8 cellular contexts compared by ENCODE assay signal in the genomic region with DNA sequence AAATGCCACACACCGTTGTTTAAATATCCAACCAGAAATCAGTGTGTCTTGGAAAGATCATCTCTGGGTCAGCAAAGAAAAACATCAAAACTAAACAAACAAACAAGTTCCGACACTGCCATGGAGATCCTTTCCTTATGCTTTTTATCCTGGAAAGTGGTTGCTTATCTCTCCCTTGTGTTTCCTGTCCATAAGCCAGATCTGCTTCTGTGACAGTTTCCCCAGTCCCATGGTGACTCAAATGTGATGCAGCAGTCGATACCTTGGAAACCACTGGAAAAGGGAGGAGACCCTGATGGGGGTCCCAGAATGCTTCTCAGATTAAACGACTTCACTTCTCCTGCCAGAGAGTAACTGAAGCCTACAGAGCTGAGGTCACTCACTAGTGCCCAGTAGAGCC.
"Had no signal": no experiment of that assay in that cellular context is flagged by ENCODE, and none has a peak within 500 bp of the region (broad histone marks: within the 10 kb centered on the region; RNA-seq: fewer than 3 reads in every experiment).

No MANE protein-coding gene starts in this region.

- FAIRE-seq: H1, H54, HTR-8/SVneo, K562 had no signal

- ATAC-seq: GM23338, K562 had no signal

- DNase-seq: H9, HCEC 1CT, IMR-90 had no signal
